ENCODE assay signal across 1 cellular context in genomic region chr18:966095-967036, GRCh38.
A peak's percentile ranks its signal among the peaks of the same experiment; 100 is the strongest.
TF ChIP-seq lines count a peak whose summit lies in the region.

No MANE protein-coding gene starts in this region.

TF ChIP-seq in K562, 482 proteins besides CTCF, POLR2A, EP300 and RAD21 (continued from another document and continues in another):
- TF ChIP-seq ZBTB40 (IDR thresholded peaks at IDR 0.05) (0 out of 2 replicates have a peak, but pooled peaks have one; percentile 30), ZBTB40 (CRISPR knock-in tag; IDR thresholded peaks at IDR 0.05) (no peak), ZBTB34 (CRISPR knock-in tag; IDR thresholded peaks at IDR 0.05) (no peak), ZBTB33 (CRISPR knock-in tag; IDR thresholded peaks at IDR 0.05) (no peak), ZNF197 (CRISPR knock-in tag; IDR thresholded peaks at IDR 0.05; ENCODE audit: low read depth) (peak; percentile 79; the same call in 1 of the 2 replicates), SREBF2 (CRISPR knock-in tag; IDR thresholded peaks at IDR 0.05) (0 out of 2 replicates have a peak, but pooled peaks have one; percentile 16), ETV1 (tag; conservative IDR thresholded peaks at IDR 0.05; ENCODE audit: low read depth) (no peak), ESRRA (IDR thresholded peaks at IDR 0.05; ENCODE audit: borderline replicate concordance, low read depth) (peak; percentile 23; the same call in 1 of the 2 replicates), JUND (IDR thresholded peaks at IDR 0.05; ENCODE audit: borderline replicate concordance, low read depth, low read length) (peak; percentile 47), JUND (tag; IDR thresholded peaks at IDR 0.05; ENCODE audit: borderline replicate concordance, low read depth, low read length) (peak; percentile 38; the same call in 2 of the 3 replicates), NCOR1 (IDR thresholded peaks at IDR 0.05) (no peak), ARNT (IDR thresholded peaks at IDR 0.05) (0 out of 4 replicates have a peak, but pooled peaks of 1 of the 2 experiments have one; percentile 42), NFRKB (IDR thresholded peaks at IDR 0.05; ENCODE audit: low read depth) (no peak), ZNF395 (CRISPR knock-in tag; IDR thresholded peaks at IDR 0.05) (peak; percentile 89), ZFP30 (CRISPR knock-in tag; IDR thresholded peaks at IDR 0.05; ENCODE audit: borderline replicate concordance) (no peak), SMAD3 (CRISPR knock-in tag; conservative IDR thresholded peaks at IDR 0.05) (0 out of 2 replicates have a peak, but pooled peaks have one; percentile 76), HNRNPK (IDR thresholded peaks at IDR 0.05; ENCODE audit: low read depth, low read length, poor library complexity, severe bottlenecking) (no peak), ZNF134 (CRISPR knock-in tag; conservative IDR thresholded peaks at IDR 0.05) (no peak), ERF (CRISPR knock-in tag; IDR thresholded peaks at IDR 0.05) (0 out of 2 replicates have a peak, but pooled peaks have one; percentile 84), KDM2B (CRISPR knock-in tag; IDR thresholded peaks at IDR 0.05) (0 out of 2 replicates have a peak, but pooled peaks have one; percentile 55), SOX6 (IDR thresholded peaks at IDR 0.05) (peak; percentile 12; the same call in 1 of the 2 replicates), ZNF449 (CRISPR knock-in tag; IDR thresholded peaks at IDR 0.05) (peak; percentile 53), ZBTB12 (CRISPR knock-in tag; IDR thresholded peaks at IDR 0.05) (peak; percentile 35; the same call in 1 of the 2 replicates), TAF15 (IDR thresholded peaks at IDR 0.05; ENCODE audit: low read depth, low read length) (no peak), LEF1 (IDR thresholded peaks at IDR 0.05) (0 out of 2 replicates have a peak, but pooled peaks have one; percentile 11), ZNF3 (CRISPR knock-in tag; IDR thresholded peaks at IDR 0.05) (no peak), NELFE (IDR thresholded peaks at IDR 0.05; ENCODE audit: insufficient read depth, insufficient read length) (no peak), NR4A1 (CRISPR knock-in tag; IDR thresholded peaks at IDR 0.05) (peak; percentile 16; the same call in 1 of the 2 replicates), NR4A1 (tag; IDR thresholded peaks at IDR 0.05) (0 out of 2 replicates have a peak, but pooled peaks have one; percentile 2), CBX1 (IDR thresholded peaks at IDR 0.05; ENCODE audit: low read depth) (no peak), CXXC5 (CRISPR knock-in tag; IDR thresholded peaks at IDR 0.05) (0 out of 2 replicates have a peak, but pooled peaks have one; percentile 11), SMAD4 (CRISPR knock-in tag; conservative IDR thresholded peaks at IDR 0.05) (peak; percentile 24; the same call in 1 of the 2 replicates), ZNF830 (CRISPR knock-in tag; IDR thresholded peaks at IDR 0.05) (no peak), GTF2E2 (tag; IDR thresholded peaks at IDR 0.05) (0 out of 2 replicates have a peak, but pooled peaks have one; percentile 39), HMBOX1 (IDR thresholded peaks at IDR 0.05) (peak; percentile 72), ZNF589 (CRISPR knock-in tag; IDR thresholded peaks at IDR 0.05; ENCODE audit: low read depth) (0 out of 2 replicates have a peak, but pooled peaks have one; percentile 50), NR2C2 (CRISPR knock-in tag; IDR thresholded peaks at IDR 0.05) (no peak), NR2C2 (tag; IDR thresholded peaks at IDR 0.05) (peak; percentile 13), NR3C1 (CRISPR knock-in tag; IDR thresholded peaks at IDR 0.05) (no peak), SUPT5H (IDR thresholded peaks at IDR 0.05) (no peak), E2F6 (IDR thresholded peaks at IDR 0.05; ENCODE audit: borderline replicate concordance in 1 of 2, extremely low read depth in 1 of 2, insufficient read depth in 1 of 2, insufficient read length in 1 of 2, low read depth in 1 of 2, low read length in 1 of 2, poor library complexity in 1 of 2, severe bottlenecking in 1 of 2) (no peak)
